13 cellular contexts compared by ENCODE assay signal in the genomic region with DNA sequence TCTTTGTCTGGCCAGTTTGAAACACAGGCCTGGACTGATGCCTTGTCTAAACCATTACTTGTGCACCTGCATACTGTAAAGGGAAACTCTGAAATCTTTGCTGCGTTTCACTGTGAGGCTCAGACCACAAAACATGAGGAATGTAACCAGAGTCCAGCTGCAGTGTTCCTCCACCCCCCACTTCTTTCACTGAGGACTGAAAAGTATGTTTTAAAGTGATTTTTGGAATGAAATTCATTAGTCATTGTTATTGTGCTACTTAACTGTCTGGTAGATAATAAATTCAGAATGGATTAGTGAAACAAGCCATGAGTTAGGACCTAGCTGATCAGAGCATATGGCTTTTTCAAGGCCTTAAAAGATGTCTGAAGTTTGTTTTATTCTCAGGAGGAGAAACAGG.
A peak's percentile ranks its signal among the peaks of the same experiment; 100 is the strongest.
DNase-seq lines count a peak whose midpoint lies in the region; ATAC-seq and TF ChIP-seq lines count a peak whose summit lies in the region.
"Had no signal": no experiment of that assay in that cellular context is flagged by ENCODE, and none has a peak within 500 bp of the region (broad histone marks: within the 10 kb centered on the region; RNA-seq: fewer than 3 reads in every experiment).

No MANE protein-coding gene starts in this region.

- H3K27ac ChIP-seq in RWPE2 (ENCODE audit: poor library complexity, severe bottlenecking), result peak overlapping the region; percentile 3

- intact Hi-C loops in posterior cingulate gyrus (cut with DNase I), result no loop called here

- ATAC-seq in GM18858 (IDR thresholded peaks at IDR 0.05; ENCODE audit: unreplicated experiment) (peak; percentile 47), RWPE2 (ENCODE audit: low read depth) (peak; percentile 64)

- H3K27me3 ChIP-seq in RWPE2 (ENCODE audit: insufficient read depth, poor library complexity, severe bottlenecking), result no peaks in the 10 kb centered on the region

- peak; percentile 76 for DNase-seq in A172 (ENCODE audit: low spot score)
- no peak for DNase-seq in RWPE2 (ENCODE audit: low spot score)
- peak; percentile 83 for DNase-seq in glomerular visceral epithelial cell (ENCODE audit: extremely low spot score)
- no peak for DNase-seq in activated T-cell treated with anti-CD3 and anti-CD28 coated beads for 4 hours
- no peak for DNase-seq in islet precursor cell
- DNase-seq in posterior cingulate gyrus, result no peak
- no peak for DNase-seq in NCI-H2171 treated with DMSO at 0.1 percent for 48 hours (lab: John Stamatoyannopoulos, UW)
- DNase-seq: activated CD4-positive, alpha-beta T cell treated with anti-CD3 and anti-CD28 coated beads, Interleukin-2, amount 10 ng/mL, durations not matched to agents 7 days and 5 days; activated naive CD4-positive, alpha-beta T cell treated with Interleukin-2 at 50 U/mL for 16 hours; effector CD4-positive, alpha-beta T cell; NCI-H1092 treated with DMSO at 0.1 percent for 48 hours; NCI-H774 had no signal

- peaks cover 9% of the 10 kb centered on the region; the same call in 1 of the 2 replicates for H3K36me3 ChIP-seq in RWPE2 (ENCODE audit: low read depth)

- H3K4me3 ChIP-seq in RWPE2 (ENCODE audit: severe bottlenecking), result no peak overlapping the region

- H3K9me3 ChIP-seq in RWPE2 (ENCODE audit: severe bottlenecking), result no peaks in the 10 kb centered on the region

- H3K4me1 ChIP-seq in RWPE2 (ENCODE audit: insufficient read depth, poor library complexity, severe bottlenecking), result peaks cover 23% of the 10 kb centered on the region

- no peak for TF ChIP-seq CTCF in RWPE2 (IDR thresholded peaks at IDR 0.05; ENCODE audit: poor library complexity, severe bottlenecking)

Comparison
In these comparisons a context has a peak if more than half of its experiments do, and no peak if none do; other contexts are left out.
1. DNase-seq: peak in A172 (single experiment) and glomerular visceral epithelial cell (single experiment); none in RWPE2 (single experiment), activated T-cell treated with anti-CD3 and anti-CD28 coated beads for 4 hours (single experiment), islet precursor cell (single experiment), posterior cingulate gyrus (0 of 10) and NCI-H2171 treated with DMSO at 0.1 percent for 48 hours (single experiment).